ENCODE assay signal across 28 cellular contexts in the genomic region with DNA sequence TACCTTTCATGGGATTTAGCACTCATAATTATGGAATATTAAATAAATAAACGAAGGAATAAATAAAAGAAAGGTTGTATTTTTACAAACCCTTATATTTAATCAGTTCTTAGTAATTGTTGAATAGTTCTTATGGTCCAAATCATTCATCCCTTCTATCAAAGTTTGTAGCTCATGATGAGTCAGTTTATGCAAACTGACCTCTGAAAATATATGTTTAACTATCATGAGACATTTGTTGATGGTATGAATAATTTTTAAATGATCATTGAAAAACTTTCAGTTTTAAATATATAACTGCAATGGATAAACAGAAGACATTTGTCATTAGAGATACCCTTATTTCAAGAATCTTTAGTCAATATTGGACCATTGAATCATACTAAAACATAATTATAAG.
"Had no signal": no experiment of that assay in that cellular context is flagged by ENCODE, and none has a peak within 500 bp of the region (broad histone marks: within the 10 kb centered on the region; RNA-seq: fewer than 3 reads in every experiment).

No MANE protein-coding gene starts in this region.

- ATAC-seq: effector memory CD8-positive, alpha-beta T cell; esophagus mucosa; foreskin keratinocyte; gastrocnemius medialis; gastroesophageal sphincter; heart left ventricle; heart right ventricle had no signal

- H3K4me1 ChIP-seq: colonic mucosa, esophagus muscularis mucosa, esophagus squamous epithelium, foreskin keratinocyte, gastrocnemius medialis, gastroesophageal sphincter, heart left ventricle, heart right ventricle had no signal

- H3K4me3 ChIP-seq: colonic mucosa, coronary artery, dorsolateral prefrontal cortex, esophagus muscularis mucosa, esophagus squamous epithelium, gastrocnemius medialis, gastroesophageal sphincter, heart left ventricle, heart right ventricle had no signal

- H3K27me3 ChIP-seq: colonic mucosa, dorsolateral prefrontal cortex, esophagus muscularis mucosa, esophagus squamous epithelium, foreskin keratinocyte, gastrocnemius medialis, gastroesophageal sphincter, heart left ventricle, heart right ventricle had no signal

- H3K27ac ChIP-seq: colonic mucosa, coronary artery, dorsolateral prefrontal cortex, epithelial cell of prostate, esophagus muscularis mucosa, esophagus squamous epithelium, foreskin keratinocyte, gastrocnemius medialis, gastroesophageal sphincter, heart left ventricle, heart right ventricle had no signal

- H3K36me3 ChIP-seq: colonic mucosa, esophagus muscularis mucosa, esophagus squamous epithelium, gastrocnemius medialis, gastroesophageal sphincter, heart left ventricle, heart right ventricle had no signal

- H3K9me3 ChIP-seq: colonic mucosa, esophagus muscularis mucosa, gastrocnemius medialis, heart right ventricle had no signal

- FAIRE-seq: colon, endometrium, endothelial cell of umbilical vein, frontal cortex had no signal

- DNase-seq: colonic mucosa; cortex of kidney; dermis blood vessel endothelial cell; dorsolateral prefrontal cortex; effector CD4-positive, alpha-beta T cell; effector CD8-positive, alpha-beta T cell; effector memory CD4-positive, alpha-beta T cell; effector memory CD8-positive, alpha-beta T cell; endodermal cell; erythroblast; esophagus squamous epithelium; foreskin fibroblast; foreskin keratinocyte; foreskin melanocyte; gastrocnemius medialis; glutamatergic neuron; head of caudate nucleus; heart left ventricle; heart right ventricle had no signal
